2 cellular contexts compared by ENCODE assay signal in the genomic region with DNA sequence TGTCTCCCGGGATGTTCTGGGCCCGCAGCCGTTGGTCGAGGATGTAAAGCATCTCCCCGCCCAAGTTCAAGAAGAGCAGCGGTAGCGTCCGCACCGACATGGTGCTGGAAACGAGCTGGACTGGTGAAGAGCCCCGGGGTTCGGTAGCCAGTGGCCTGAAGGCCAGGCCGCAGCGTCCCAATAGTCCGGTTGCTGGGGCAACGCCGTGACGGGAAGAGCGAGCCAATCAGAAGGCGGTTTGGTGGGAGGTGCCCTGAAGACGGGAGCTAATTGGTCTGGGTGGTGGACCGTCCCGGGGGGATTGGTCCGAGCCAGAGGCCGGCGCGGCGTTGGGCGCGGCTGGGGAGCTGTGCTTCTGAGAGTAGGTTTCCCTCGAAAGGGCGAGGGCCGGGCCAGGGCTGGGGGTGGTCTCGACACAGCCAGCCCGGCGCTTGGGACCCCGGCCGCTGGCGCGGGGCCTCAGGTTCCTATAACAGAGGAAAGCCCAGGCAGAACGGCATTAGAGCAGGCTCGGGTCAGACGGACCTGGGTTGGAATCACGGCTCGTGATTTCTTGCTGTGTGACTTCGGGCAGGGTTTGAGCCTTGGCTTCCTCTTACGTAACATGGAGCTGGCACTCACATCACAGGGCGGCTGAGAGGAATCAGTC.
TF ChIP-seq lines count a peak whose summit lies in the region.

A gene with protein sequence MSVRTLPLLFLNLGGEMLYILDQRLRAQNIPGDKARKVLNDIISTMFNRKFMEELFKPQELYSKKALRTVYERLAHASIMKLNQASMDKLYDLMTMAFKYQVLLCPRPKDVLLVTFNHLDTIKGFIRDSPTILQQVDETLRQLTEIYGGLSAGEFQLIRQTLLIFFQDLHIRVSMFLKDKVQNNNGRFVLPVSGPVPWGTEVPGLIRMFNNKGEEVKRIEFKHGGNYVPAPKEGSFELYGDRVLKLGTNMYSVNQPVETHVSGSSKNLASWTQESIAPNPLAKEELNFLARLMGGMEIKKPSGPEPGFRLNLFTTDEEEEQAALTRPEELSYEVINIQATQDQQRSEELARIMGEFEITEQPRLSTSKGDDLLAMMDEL (minus strand): TSS at position 182 of the 649 bp plus-strand sequence. CDS start 82 bp downstream, at position 100.

TF ChIP-seq in HEK293, 187 proteins besides CTCF, POLR2A, EP300 and RAD21 (continued from another document and continues in another):
- TF ChIP-seq ZNF292 (tag by site-specific recombination; IDR thresholded peaks at IDR 0.05; ENCODE audit: borderline replicate concordance, low read depth): no peak
- TF ChIP-seq ZSCAN30 (tag by site-specific recombination; IDR thresholded peaks at IDR 0.05): peak; percentile 62; the same call in 1 of the 2 replicates
- TF ChIP-seq ZNF37A (tag by site-specific recombination; IDR thresholded peaks at IDR 0.05): no peak
- TF ChIP-seq ZNF24 (tag by site-specific recombination; IDR thresholded peaks at IDR 0.05): 0 out of 2 replicates have a peak, but pooled peaks have one; percentile 43
- no peak for TF ChIP-seq ZNF155 (tag by site-specific recombination; IDR thresholded peaks at IDR 0.05)
- TF ChIP-seq ZNF404 (tag by site-specific recombination; IDR thresholded peaks at IDR 0.05): no peak
- TF ChIP-seq KLF8 (tag by site-specific recombination; IDR thresholded peaks at IDR 0.05): peak; percentile 73
- TF ChIP-seq GFI1B (tag by site-specific recombination; IDR thresholded peaks at IDR 0.05): peak; percentile 84
- TF ChIP-seq ZEB2 (tag by site-specific recombination; IDR thresholded peaks at IDR 0.05): 0 out of 2 replicates have a peak, but pooled peaks have one; percentile 44
- TF ChIP-seq, protein P1, sequence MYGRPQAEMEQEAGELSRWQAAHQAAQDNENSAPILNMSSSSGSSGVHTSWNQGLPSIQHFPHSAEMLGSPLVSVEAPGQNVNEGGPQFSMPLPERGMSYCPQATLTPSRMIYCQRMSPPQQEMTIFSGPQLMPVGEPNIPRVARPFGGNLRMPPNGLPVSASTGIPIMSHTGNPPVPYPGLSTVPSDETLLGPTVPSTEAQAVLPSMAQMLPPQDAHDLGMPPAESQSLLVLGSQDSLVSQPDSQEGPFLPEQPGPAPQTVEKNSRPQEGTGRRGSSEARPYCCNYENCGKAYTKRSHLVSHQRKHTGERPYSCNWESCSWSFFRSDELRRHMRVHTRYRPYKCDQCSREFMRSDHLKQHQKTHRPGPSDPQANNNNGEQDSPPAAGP (tag by site-specific recombination; IDR thresholded peaks at IDR 0.05): peak; percentile 36; the same call in 1 of the 2 replicates
- peak; percentile 77; the same call in 1 of the 2 replicates for TF ChIP-seq BCL11A (tag by site-specific recombination; IDR thresholded peaks at IDR 0.05; ENCODE audit: low read depth)
- TF ChIP-seq ZNF561 (tag by site-specific recombination; IDR thresholded peaks at IDR 0.05; ENCODE audit: borderline replicate concordance): peak; percentile 23; the same call in 1 of the 2 replicates
- TF ChIP-seq KLF10 (tag by site-specific recombination; IDR thresholded peaks at IDR 0.05): peak; percentile 91
- TF ChIP-seq ZBTB7A (tag by site-specific recombination; IDR thresholded peaks at IDR 0.05; ENCODE audit: low read depth): 0 out of 2 replicates have a peak, but pooled peaks have one; percentile 57
- TF ChIP-seq ZBTB20 (tag by site-specific recombination; IDR thresholded peaks at IDR 0.05): peak; percentile 65
- TF ChIP-seq, protein P2, sequence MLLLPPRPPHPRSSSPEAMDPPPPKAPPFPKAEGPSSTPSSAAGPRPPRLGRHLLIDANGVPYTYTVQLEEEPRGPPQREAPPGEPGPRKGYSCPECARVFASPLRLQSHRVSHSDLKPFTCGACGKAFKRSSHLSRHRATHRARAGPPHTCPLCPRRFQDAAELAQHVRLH (tag by site-specific recombination; IDR thresholded peaks at IDR 0.05): peak; percentile 27; the same call in 1 of the 2 replicates
- no peak for TF ChIP-seq ZNF416 (tag by site-specific recombination; IDR thresholded peaks at IDR 0.05)
- TF ChIP-seq, protein P3, sequence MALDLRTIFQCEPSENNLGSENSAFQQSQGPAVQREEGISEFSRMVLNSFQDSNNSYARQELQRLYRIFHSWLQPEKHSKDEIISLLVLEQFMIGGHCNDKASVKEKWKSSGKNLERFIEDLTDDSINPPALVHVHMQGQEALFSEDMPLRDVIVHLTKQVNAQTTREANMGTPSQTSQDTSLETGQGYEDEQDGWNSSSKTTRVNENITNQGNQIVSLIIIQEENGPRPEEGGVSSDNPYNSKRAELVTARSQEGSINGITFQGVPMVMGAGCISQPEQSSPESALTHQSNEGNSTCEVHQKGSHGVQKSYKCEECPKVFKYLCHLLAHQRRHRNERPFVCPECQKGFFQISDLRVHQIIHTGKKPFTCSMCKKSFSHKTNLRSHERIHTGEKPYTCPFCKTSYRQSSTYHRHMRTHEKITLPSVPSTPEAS (tag by site-specific recombination; IDR thresholded peaks at IDR 0.05): no peak
- TF ChIP-seq, protein P4, sequence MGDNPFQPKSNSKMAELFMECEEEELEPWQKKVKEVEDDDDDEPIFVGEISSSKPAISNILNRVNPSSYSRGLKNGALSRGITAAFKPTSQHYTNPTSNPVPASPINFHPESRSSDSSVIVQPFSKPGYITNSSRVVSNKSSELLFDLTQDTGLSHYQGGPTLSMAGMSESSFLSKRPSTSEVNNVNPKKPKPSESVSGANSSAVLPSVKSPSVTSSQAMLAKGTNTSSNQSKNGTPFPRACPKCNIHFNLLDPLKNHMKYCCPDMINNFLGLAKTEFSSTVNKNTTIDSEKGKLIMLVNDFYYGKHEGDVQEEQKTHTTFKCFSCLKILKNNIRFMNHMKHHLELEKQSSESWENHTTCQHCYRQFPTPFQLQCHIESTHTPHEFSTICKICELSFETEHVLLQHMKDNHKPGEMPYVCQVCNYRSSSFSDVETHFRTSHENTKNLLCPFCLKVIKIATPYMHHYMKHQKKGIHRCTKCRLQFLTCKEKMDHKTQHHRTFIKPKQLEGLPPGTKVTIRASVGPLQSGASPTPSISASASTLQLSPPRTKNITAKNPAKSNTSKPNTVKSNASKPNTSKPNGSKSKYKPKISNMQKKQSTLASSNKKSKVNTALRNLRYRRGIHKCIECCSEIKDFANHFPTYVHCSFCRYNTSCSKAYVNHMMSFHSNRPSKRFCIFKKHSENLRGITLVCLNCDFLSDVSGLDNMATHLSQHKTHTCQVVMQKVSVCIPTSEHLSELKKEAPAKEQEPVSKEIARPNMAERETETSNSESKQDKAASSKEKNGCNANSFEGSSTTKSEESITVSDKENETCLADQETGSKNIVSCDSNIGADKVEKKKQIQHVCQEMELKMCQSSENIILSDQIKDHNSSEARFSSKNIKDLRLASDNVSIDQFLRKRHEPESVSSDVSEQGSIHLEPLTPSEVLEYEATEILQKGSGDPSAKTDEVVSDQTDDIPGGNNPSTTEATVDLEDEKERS (tag by site-specific recombination; IDR thresholded peaks at IDR 0.05): no peak
- TF ChIP-seq ZNF2 (tag by site-specific recombination; IDR thresholded peaks at IDR 0.05): peak; percentile 62; the same call in 1 of the 2 replicates

TF ChIP-seq in SK-N-SH, 30 proteins besides CTCF, POLR2A, EP300 and RAD21 (continued from another document):
- peak; percentile 87; the same call in 1 of the 2 replicates for TF ChIP-seq SIN3A (IDR thresholded peaks at IDR 0.05; ENCODE audit: borderline replicate concordance, low read depth, low read length)
- TF ChIP-seq MEF2A (IDR thresholded peaks at IDR 0.05; ENCODE audit: borderline replicate concordance, low read depth): no peak
- TF ChIP-seq RCOR1 (IDR thresholded peaks at IDR 0.05; ENCODE audit: low read length): no peak
- TF ChIP-seq, protein P5, sequence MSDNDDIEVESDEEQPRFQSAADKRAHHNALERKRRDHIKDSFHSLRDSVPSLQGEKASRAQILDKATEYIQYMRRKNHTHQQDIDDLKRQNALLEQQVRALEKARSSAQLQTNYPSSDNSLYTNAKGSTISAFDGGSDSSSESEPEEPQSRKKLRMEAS (IDR thresholded peaks at IDR 0.05; ENCODE audit: low read depth): peak; percentile 97
- no peak for TF ChIP-seq EZH2phosphoT487 (IDR thresholded peaks at IDR 0.05; ENCODE audit: borderline replicate concordance, low read depth)
- TF ChIP-seq, protein P6, sequence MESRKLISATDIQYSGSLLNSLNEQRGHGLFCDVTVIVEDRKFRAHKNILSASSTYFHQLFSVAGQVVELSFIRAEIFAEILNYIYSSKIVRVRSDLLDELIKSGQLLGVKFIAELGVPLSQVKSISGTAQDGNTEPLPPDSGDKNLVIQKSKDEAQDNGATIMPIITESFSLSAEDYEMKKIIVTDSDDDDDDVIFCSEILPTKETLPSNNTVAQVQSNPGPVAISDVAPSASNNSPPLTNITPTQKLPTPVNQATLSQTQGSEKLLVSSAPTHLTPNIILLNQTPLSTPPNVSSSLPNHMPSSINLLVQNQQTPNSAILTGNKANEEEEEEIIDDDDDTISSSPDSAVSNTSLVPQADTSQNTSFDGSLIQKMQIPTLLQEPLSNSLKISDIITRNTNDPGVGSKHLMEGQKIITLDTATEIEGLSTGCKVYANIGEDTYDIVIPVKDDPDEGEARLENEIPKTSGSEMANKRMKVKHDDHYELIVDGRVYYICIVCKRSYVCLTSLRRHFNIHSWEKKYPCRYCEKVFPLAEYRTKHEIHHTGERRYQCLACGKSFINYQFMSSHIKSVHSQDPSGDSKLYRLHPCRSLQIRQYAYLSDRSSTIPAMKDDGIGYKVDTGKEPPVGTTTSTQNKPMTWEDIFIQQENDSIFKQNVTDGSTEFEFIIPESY (IDR thresholded peaks at IDR 0.05; ENCODE audit: borderline replicate concordance, low read depth): no peak
